ENCODE assay signal across 17 cellular contexts in the genomic region with DNA sequence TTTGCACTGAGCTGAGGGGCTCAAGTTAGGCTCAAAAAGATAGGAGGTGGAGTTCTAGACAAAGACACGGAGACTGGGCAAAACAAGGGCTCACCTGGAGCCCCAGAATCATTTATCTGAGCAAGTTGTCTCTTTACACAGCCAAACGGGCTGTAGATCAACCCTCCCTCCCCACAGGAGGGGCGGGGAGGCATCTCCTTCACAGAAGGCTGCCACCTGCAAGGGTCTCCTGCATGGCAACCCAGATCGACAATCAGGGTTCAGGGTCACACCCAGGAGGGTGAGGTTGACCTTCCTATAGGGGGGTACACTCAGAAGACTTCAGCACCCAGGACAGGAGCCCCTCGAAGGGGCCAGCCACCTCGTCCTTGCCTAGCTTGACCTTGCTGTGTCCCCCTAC.
A peak's percentile ranks its signal among the peaks of the same experiment; 100 is the strongest.
DNase-seq lines count a peak whose midpoint lies in the region; ATAC-seq, FAIRE-seq and TF ChIP-seq lines count a peak whose summit lies in the region.
"Had no signal": no experiment of that assay in that cellular context is flagged by ENCODE, and none has a peak within 500 bp of the region (broad histone marks: within the 10 kb centered on the region; RNA-seq: fewer than 3 reads in every experiment).

No MANE protein-coding gene starts in this region.

- POLR2A ChIA-PET in activated naive CD8-positive, alpha-beta T cell treated with anti-CD3 and anti-CD28 coated beads, Interleukin-2, amount 10 ng/mL, durations not matched to agents 7 days and 5 days (lab: Charles Lee) = no interaction called here
- POLR2A ChIA-PET in HepG2 (lab: Yijun Ruan, JAX) = no interaction called here

- no peak for ATAC-seq in activated naive CD8-positive, alpha-beta T cell treated with anti-CD3 and anti-CD28 coated beads, Interleukin-2, amount 10 ng/mL, durations not matched to agents 7 days and 5 days (ENCODE audit: low read depth)
- ATAC-seq in HepG2 = no peak

- no peak overlapping the region for H3K27ac ChIP-seq in HepG2 (ENCODE audit: extremely low read length, insufficient read depth, low read length)
- H3K27ac ChIP-seq: 22Rv1, BLaER1 had no signal

- H3K36me3 ChIP-seq in HepG2 (replicated peaks in 1 of 2; ENCODE audit: control insufficient read depth in 1 of 2, insufficient read depth in 2 of 2, low read length in 2 of 2) = no peaks in the 10 kb centered on the region
- H3K36me3 ChIP-seq: BLaER1 had no signal

- no peaks in the 10 kb centered on the region for H3K27me3 Mint-ChIP-seq in T-helper 2 cell treated with Interferon-gamma antibody and Interleukin-4, amounts not matched to agents 5 μg/mL and 100 μg/mL, for 36 hours (ENCODE audit: low read depth)
- no peaks in the 10 kb centered on the region for H3K27me3 Mint-ChIP-seq in activated naive CD8-positive, alpha-beta T cell treated with anti-CD3 and anti-CD28 coated beads, Interleukin-2, amount 10 ng/mL, durations not matched to agents 7 days and 5 days
- no peaks in the 10 kb centered on the region for H3K27me3 Mint-ChIP-seq in activated naive CD8-positive, alpha-beta T cell treated with anti-CD3 and anti-CD28 coated beads for 36 hours
- H3K27me3 Mint-ChIP-seq in immature natural killer cell (ENCODE audit: low read depth in 3 of 3) = peaks cover 50 to 91% (median 88%) of the 10 kb centered on the region in 3 donors

- TF ChIP-seq CTCF in GM20000 (IDR thresholded peaks at IDR 0.05; ENCODE audit: extremely low read depth, missing control alignments) (no peak), HepG2 (CRISPR knock-in tag; IDR thresholded peaks at IDR 0.05) (no peak)

- BruUV-seq in HepG2 (replicated peaks; lab: Mats Ljungman, UMichigan) = no TSS peak

- TF ChIP-seq RAD21 in HepG2 (CRISPR knock-in tag; IDR thresholded peaks at IDR 0.05) = no peak

- H3K9me3 Mint-ChIP-seq in T-helper 2 cell treated with Interferon-gamma antibody and Interleukin-4, amounts not matched to agents 5 μg/mL and 100 μg/mL, for 36 hours = no peaks in the 10 kb centered on the region
- H3K9me3 Mint-ChIP-seq in activated naive CD8-positive, alpha-beta T cell treated with anti-CD3 and anti-CD28 coated beads, Interleukin-2, amount 10 ng/mL, durations not matched to agents 7 days and 5 days = no peaks in the 10 kb centered on the region
- no peaks in the 10 kb centered on the region for H3K9me3 Mint-ChIP-seq in activated naive CD8-positive, alpha-beta T cell treated with anti-CD3 and anti-CD28 coated beads for 36 hours
- no peaks in the 10 kb centered on the region for H3K9me3 Mint-ChIP-seq in immature natural killer cell

- peak overlapping the region; percentile 26 for H3K27ac Mint-ChIP-seq in T-helper 2 cell treated with Interferon-gamma antibody and Interleukin-4, amounts not matched to agents 5 μg/mL and 100 μg/mL, for 36 hours
- peak overlapping the region; percentile 56 for H3K27ac Mint-ChIP-seq in activated naive CD8-positive, alpha-beta T cell treated with anti-CD3 and anti-CD28 coated beads, Interleukin-2, amount 10 ng/mL, durations not matched to agents 7 days and 5 days
- H3K27ac Mint-ChIP-seq in activated naive CD8-positive, alpha-beta T cell treated with anti-CD3 and anti-CD28 coated beads for 36 hours = no peak overlapping the region
- H3K27ac Mint-ChIP-seq in immature natural killer cell = peak overlapping the region; percentile 95 to 100 (median 98)
- H3K27ac Mint-ChIP-seq: H9 had no signal

- no peaks in the 10 kb centered on the region for H3K79me2 ChIP-seq in HepG2 (ENCODE audit: insufficient read depth, low read length)

- H3K4me1 Mint-ChIP-seq in T-helper 2 cell treated with Interferon-gamma antibody and Interleukin-4, amounts not matched to agents 5 μg/mL and 100 μg/mL, for 36 hours (ENCODE audit: low read depth) = peaks cover 32% of the 10 kb centered on the region
- H3K4me1 Mint-ChIP-seq in activated naive CD8-positive, alpha-beta T cell treated with anti-CD3 and anti-CD28 coated beads, Interleukin-2, amount 10 ng/mL, durations not matched to agents 7 days and 5 days = peaks cover 42% of the 10 kb centered on the region
- peaks cover 47% of the 10 kb centered on the region for H3K4me1 Mint-ChIP-seq in activated naive CD8-positive, alpha-beta T cell treated with anti-CD3 and anti-CD28 coated beads for 36 hours
- H3K4me1 Mint-ChIP-seq in immature natural killer cell = peaks cover 94 to 97% of the 10 kb centered on the region in 2 donors

- in situ Hi-C loops in HepG2 (cut with HindIII; ENCODE audit: extremely low pct_ligation_motif_present, low pct_unique_long_range_greater_than_20kb) = no loop called here

- 38% methylated on average over 4 of the region's 6 CpGs for WGBS in HepG2 (ENCODE audit: low lambda C conversion rate)

- H3K27me3 ChIP-seq in HepG2 (ENCODE audit: control insufficient read depth in 1 of 2, insufficient read depth in 2 of 2, low read length in 2 of 2) = peaks cover 1 to 31% of the 10 kb centered on the region in 2 experiments; a peak in 3 of 5 replicates

- CTCF ChIA-PET in HepG2 (lab: Yijun Ruan, JAX; ENCODE audit: low intra/inter-chr PET ratio, low total read pairs) = no interaction called here

- intact Hi-C loops in HepG2 (cut with micrococcal nuclease; ENCODE audit: unreplicated experiment) = no loop called here

- H3K9ac ChIP-seq in HepG2 (ENCODE audit: insufficient read depth, low read depth, low read length) = no peak overlapping the region
- H3K9ac ChIP-seq: BLaER1 had no signal

- H3K4me1 ChIP-seq in HepG2 (ENCODE audit: insufficient read depth, low read length) = peaks cover 28% of the 10 kb centered on the region

- FAIRE-seq in HepG2 (lab: Jason Lieb, UNC) = no peak

- H4K20me1 ChIP-seq in HepG2 (ENCODE audit: insufficient read depth, low read length) = no peaks in the 10 kb centered on the region
- H4K20me1 ChIP-seq: BLaER1 had no signal

- H3K9me3 ChIP-seq in HepG2 (ENCODE audit: low read length) = no peaks in the 10 kb centered on the region

- no peak overlapping the region for H3K4me2 ChIP-seq in HepG2 (ENCODE audit: low read depth, low read length)

- H3K4me3 Mint-ChIP-seq in T-helper 2 cell treated with Interferon-gamma antibody and Interleukin-4, amounts not matched to agents 5 μg/mL and 100 μg/mL, for 36 hours = no peak overlapping the region
- no peak overlapping the region for H3K4me3 Mint-ChIP-seq in activated naive CD8-positive, alpha-beta T cell treated with anti-CD3 and anti-CD28 coated beads, Interleukin-2, amount 10 ng/mL, durations not matched to agents 7 days and 5 days
- H3K4me3 Mint-ChIP-seq in activated naive CD8-positive, alpha-beta T cell treated with anti-CD3 and anti-CD28 coated beads for 36 hours = no peak overlapping the region
- H3K4me3 Mint-ChIP-seq in immature natural killer cell = peak overlapping the region; percentile 49 to 82 (median 69)
- H3K4me3 Mint-ChIP-seq: H9 had no signal

- no peak for DNase-seq in T-helper 2 cell treated with Interferon-gamma antibody and Interleukin-4, amounts not matched to agents 5 μg/mL and 100 μg/mL, for 36 hours (ENCODE audit: low spot score)
- DNase-seq in T-helper 2 cell = no peak
- DNase-seq in activated naive CD8-positive, alpha-beta T cell treated with anti-CD3 and anti-CD28 coated beads, Interleukin-2, amount 10 ng/mL, durations not matched to agents 7 days and 5 days = no peak
- no peak for DNase-seq in activated naive CD8-positive, alpha-beta T cell treated with anti-CD3 and anti-CD28 coated beads for 36 hours
- no peak for DNase-seq in immature natural killer cell
- DNase-seq in GM20000 (ENCODE audit: low spot score) = no peak
- DNase-seq in NCI-H2107 treated with DMSO at 0.1 percent for 48 hours (lab: John Stamatoyannopoulos, UW; ENCODE audit: unreplicated experiment) = no peak
- DNase-seq in HepG2 (ENCODE audit: low spot score) = no peak
- DNase-seq: DMS53, H9, Kasumi-1, NCI-H1417, NCI-H1930, NCI-H2171 treated with DMSO at 0.1 percent for 48 hours, NCI-H774 had no signal

- peaks cover 67% of the 10 kb centered on the region for H3K36me3 Mint-ChIP-seq in T-helper 2 cell treated with Interferon-gamma antibody and Interleukin-4, amounts not matched to agents 5 μg/mL and 100 μg/mL, for 36 hours (ENCODE audit: low read depth)
- peaks cover 43% of the 10 kb centered on the region for H3K36me3 Mint-ChIP-seq in activated naive CD8-positive, alpha-beta T cell treated with anti-CD3 and anti-CD28 coated beads, Interleukin-2, amount 10 ng/mL, durations not matched to agents 7 days and 5 days
- peaks cover 60% of the 10 kb centered on the region for H3K36me3 Mint-ChIP-seq in activated naive CD8-positive, alpha-beta T cell treated with anti-CD3 and anti-CD28 coated beads for 36 hours
- peaks cover 50 to 83% (median 64%) of the 10 kb centered on the region in 3 donors for H3K36me3 Mint-ChIP-seq in immature natural killer cell

- H2AFZ ChIP-seq in HepG2 (ENCODE audit: low read length) = no peak overlapping the region

- no peak for TF ChIP-seq POLR2A in HepG2 (IDR thresholded peaks at IDR 0.05; ENCODE audit: insufficient read depth in 1 of 2, low read depth in 2 of 2, low read length in 2 of 2)

- H3K4me3 ChIP-seq in HepG2 (replicated peaks in 1 of 3; ENCODE audit: insufficient read depth in 1 of 3, low read depth in 2 of 3, low read length in 3 of 3) = no peak overlapping the region
- H3K4me3 ChIP-seq: BLaER1 had no signal

- TF ChIP-seq EP300 in HepG2 (IDR thresholded peaks at IDR 0.05; ENCODE audit: low read depth in 2 of 2, low read length in 2 of 2) (no peak), HepG2 (CRISPR knock-in tag; IDR thresholded peaks at IDR 0.05; ENCODE audit: borderline replicate concordance) (no peak)

Comparison
In these comparisons a context has a peak if more than half of its experiments do, and no peak if none do; other contexts are left out.
1. H3K4me3 Mint-ChIP-seq: peak in immature natural killer cell (5 of 5); none in T-helper 2 cell treated with Interferon-gamma antibody and Interleukin-4, amounts not matched to agents 5 μg/mL and 100 μg/mL, for 36 hours (single experiment), activated naive CD8-positive, alpha-beta T cell treated with anti-CD3 and anti-CD28 coated beads, Interleukin-2, amount 10 ng/mL, durations not matched to agents 7 days and 5 days (single experiment) and activated naive CD8-positive, alpha-beta T cell treated with anti-CD3 and anti-CD28 coated beads for 36 hours (single experiment).